In the genomic region with DNA sequence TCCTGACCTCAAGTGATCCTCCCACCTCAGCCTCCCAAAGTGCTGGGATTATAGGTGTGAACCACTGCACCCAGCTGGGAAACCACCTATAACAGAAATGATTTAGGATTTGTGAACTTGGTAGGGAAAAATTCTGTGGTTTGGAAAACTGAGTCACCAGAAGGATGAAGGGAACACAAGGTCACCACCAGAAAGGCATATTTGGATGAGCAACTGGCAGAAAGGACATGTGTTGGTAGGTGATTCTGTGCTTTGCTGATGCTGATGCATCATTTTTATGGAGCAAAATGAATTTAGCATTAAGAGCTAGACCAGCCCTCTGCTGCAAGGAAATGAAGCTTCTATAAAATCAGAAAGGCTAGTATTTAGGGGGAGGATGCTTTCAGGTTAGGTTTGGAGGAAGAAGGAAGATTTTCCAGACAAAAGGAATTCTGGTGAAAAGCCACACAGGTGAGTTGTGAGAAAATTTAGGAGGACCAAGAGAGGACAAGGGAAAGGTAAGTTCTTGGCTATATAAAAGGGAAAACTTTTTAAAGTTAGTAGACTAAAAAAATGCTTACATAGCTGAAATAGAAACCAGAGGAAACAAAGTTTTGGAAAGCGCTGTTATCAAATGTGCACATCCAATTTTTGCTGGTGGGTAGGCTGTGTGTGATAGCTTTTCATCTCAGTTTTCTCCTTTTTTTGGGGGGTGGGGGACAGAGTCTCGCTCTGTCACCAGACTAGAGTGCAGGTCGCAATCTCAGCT, we compare ENCODE assay signal across 11 cellular contexts. TPM values are rescaled to one million over a fixed set of nuclear protein-coding genes. Genes with fewer than 3 reads are reported as not detected.
DNase-seq lines count a peak whose midpoint lies in the region; ATAC-seq and TF ChIP-seq lines count a peak whose summit lies in the region.
"Had no signal": no experiment of that assay in that cellular context is flagged by ENCODE, and none has a peak within 500 bp of the region (broad histone marks: within the 10 kb centered on the region; RNA-seq: fewer than 3 reads in every experiment).

No MANE protein-coding gene starts in this region.

- H3K9me2 ChIP-seq in OCI-LY7 (ENCODE audit: insufficient read depth, low read length): no peaks in the 10 kb centered on the region

- CTCF ChIA-PET in OCI-LY7 (lab: Charles Lee; ENCODE audit: unreplicated experiment): interaction anchor here (1.4 to 4.3 kb wide), 5 partner anchors 14 to 33 kb away, joined by 3 to 22 read pairs (median 6); no protein-coding TSS in a partner anchor

- H3K27me3 ChIP-seq in skeletal muscle satellite cell (ENCODE audit: control insufficient read depth, insufficient read depth, low read length): no peaks in the 10 kb centered on the region

- peaks cover 53% of the 10 kb centered on the region for H3K36me3 ChIP-seq in OCI-LY7 (ENCODE audit: insufficient read depth, low read length)
- H3K36me3 ChIP-seq in skeletal muscle satellite cell (ENCODE audit: insufficient read depth, low read length): no peaks in the 10 kb centered on the region

- ATAC-seq in left cardiac atrium: no peak
- ATAC-seq: T-cell had no signal

- intact Hi-C loops in OCI-LY7 (cut with micrococcal nuclease; ENCODE audit: unreplicated experiment): no loop called here
- intact Hi-C loops in left cardiac atrium (cut with DNase I): no loop called here

- H3K4me3 ChIP-seq in OCI-LY7 (ENCODE audit: low read depth, low read length, poor library complexity, severe bottlenecking): no peak overlapping the region
- H3K4me3 ChIP-seq in skeletal muscle satellite cell (ENCODE audit: low read length): peak overlapping the region; percentile 4

- no peak for TF ChIP-seq CTCF in OCI-LY7 (conservative IDR thresholded peaks at IDR 0.05; ENCODE audit: low read length)

- H3K79me2 ChIP-seq in OCI-LY7 (ENCODE audit: insufficient read depth, low read depth, low read length): peaks cover 89% of the 10 kb centered on the region

- H3K27ac ChIP-seq in OCI-LY7 (ENCODE audit: low read depth, low read length, poor library complexity, severe bottlenecking) (peak overlapping the region; percentile 82), epithelial cell of prostate (peak overlapping the region; percentile 97)

- POLR2A ChIA-PET in OCI-LY7 (lab: Charles Lee): interaction anchor here (0.6 to 19.4 kb wide), 7 partner anchors 15 to 308 kb away, joined by 3 to 711 read pairs (median 4); a partner anchor contains a TSS

- H3K4me2 ChIP-seq in OCI-LY7 (ENCODE audit: low read length) (peak overlapping the region; percentile 43), skeletal muscle satellite cell (ENCODE audit: low read length) (peak overlapping the region; percentile 53)

- H3K9ac ChIP-seq in skeletal muscle satellite cell (ENCODE audit: low read depth, low read length): peak overlapping the region; percentile 13

- H3K4me1 ChIP-seq in OCI-LY7 (ENCODE audit: insufficient read depth, low read length, poor library complexity, severe bottlenecking): peaks cover 70% of the 10 kb centered on the region
- H3K4me1 ChIP-seq in skeletal muscle satellite cell (ENCODE audit: control insufficient read depth, insufficient read depth, low read length): peaks cover 41% of the 10 kb centered on the region

- H3K9me3 ChIP-seq in OCI-LY7 (ENCODE audit: low read length) (no peaks in the 10 kb centered on the region), skeletal muscle satellite cell (replicated peaks; ENCODE audit: low read length) (no peaks in the 10 kb centered on the region)

- no peaks in the 10 kb centered on the region for H4K20me1 ChIP-seq in OCI-LY7 (ENCODE audit: insufficient read depth, low read length)

- no peak overlapping the region for H2AFZ ChIP-seq in OCI-LY7 (ENCODE audit: low read length)

- DNase-seq in EL (peak; percentile 91), OCI-LY7 (ENCODE audit: low spot score) (no peak), epithelial cell of prostate (ENCODE audit: low read depth, low spot score) (no peak), NCI-H1417 treated with DMSO at 0.1 percent for 48 hours (lab: John Stamatoyannopoulos, UW) (no peak), NCI-H524 (lab: John Stamatoyannopoulos, UW) (no peak), left cardiac atrium (no peak)
- no peak for DNase-seq in activated CD4-positive, CD25-positive, alpha-beta regulatory T cell (lab: John Stamatoyannopoulos, UW)
- DNase-seq: midbrain, NCI-H2107, T-cell had no signal

- BruUV-seq in OCI-LY7 (replicated peaks; lab: Mats Ljungman, UMichigan): no TSS peak

RNA-seq across cellular contexts. Expression of a gene that starts 3.6 kb away (rescaled TPM):
- 51.3 and 68.7 TPM in 2 replicates for total RNA-seq in OCI-LY7 (2014; rRNA removed; shearing (Covaris generic))
- 125 and 146 TPM in 2 replicates for total RNA-seq in OCI-LY7 (2022)
- 22.1 and 25.3 TPM in 2 replicates for total RNA-seq in skeletal muscle satellite cell (2012; rRNA removed)
- total RNA-seq in left cardiac atrium: 10 to 100 TPM; 13.3 to 15.1 TPM

RNA-seq across cellular contexts. Expression of a gene that starts 30.0 kb away (rescaled TPM):
- total RNA-seq in OCI-LY7 (2014; rRNA removed; shearing (Covaris generic)): 6.4 and 10.0 TPM in 2 replicates
- total RNA-seq in OCI-LY7 (2022): 8.0 and 13.0 TPM in 2 replicates
- total RNA-seq in skeletal muscle satellite cell (2012; rRNA removed): 5.6 and 8.1 TPM in 2 replicates
- total RNA-seq in left cardiac atrium: 10 to 100 TPM in 1 of 2 donors, 1 to 10 TPM in 1; 8.1 to 12.1 TPM

RNA-seq across cellular contexts. Expression of a gene that starts 30.3 kb away (rescaled TPM):
- 10.2 and 12.8 TPM in 2 replicates for total RNA-seq in OCI-LY7 (2014; rRNA removed; shearing (Covaris generic))
- total RNA-seq in OCI-LY7 (2022) (20.3 and 21.3 TPM in 2 replicates), left cardiac atrium (10 to 100 TPM; 19.0 to 24.2 TPM)
- total RNA-seq in skeletal muscle satellite cell (2012; rRNA removed): 10.3 and 14.2 TPM in 2 replicates
